In genomic region chr6:3751019-3751729, GRCh38 we compare ENCODE assay signal across 8 cellular contexts. TPM values are rescaled to one million over a fixed set of nuclear protein-coding genes. Genes with fewer than 3 reads are reported as not detected.
DNase-seq lines count a peak whose midpoint lies in the region; ATAC-seq and TF ChIP-seq lines count a peak whose summit lies in the region.

PXDC1 (minus strand) TSS chr6:3751713; CDS start chr6:3751531, 182 bp downstream.

- H3K9ac ChIP-seq in HUES6 (ENCODE audit: low read length) = peak within 1 kb of the TSS; percentile 74

- H3K9me3 ChIP-seq in HUES6 (ENCODE audit: control insufficient read depth, insufficient read depth, low read depth, low read length) = no peaks in the 10 kb centered on the region
- H3K9me3 ChIP-seq in right atrium auricular region = no peaks in the 10 kb centered on the region

- no peak for DNase-seq in activated naive CD8-positive, alpha-beta T cell treated with anti-CD3 and anti-CD28 coated beads for 36 hours
- DNase-seq in right atrium auricular region (ENCODE audit: low spot score) = no peak
- DNase-seq in renal cortical epithelial cell (ENCODE audit: low read depth) = no peak
- DNase-seq in NCI-H1092 treated with DMSO at 0.1 percent for 48 hours (lab: John Stamatoyannopoulos, UW) = no peak
- no peak for DNase-seq in DMS114 treated with DMSO at 0.1 percent for 48 hours (lab: John Stamatoyannopoulos, UW; ENCODE audit: unreplicated experiment)

- peaks cover 48% of the 10 kb centered on the region for H3K27me3 Mint-ChIP-seq in activated naive CD8-positive, alpha-beta T cell treated with anti-CD3 and anti-CD28 coated beads for 36 hours

- H3K27ac ChIP-seq in ACC112 (ENCODE audit: low read depth, low read length) = peak within 1 kb of the TSS; percentile 89
- no peak within 1 kb of the TSS; the same call in 1 of the 2 replicates for H3K27ac ChIP-seq in HUES6 (ENCODE audit: low read depth, low read length)
- H3K27ac ChIP-seq in right atrium auricular region = peak within 1 kb of the TSS; percentile 97 to 99

- H2AFZ ChIP-seq in ACC112 (ENCODE audit: low read length, unreplicated experiment) = peak within 1 kb of the TSS; percentile 40

- H3K36me3 ChIP-seq in ACC112 (ENCODE audit: insufficient read depth, low read length) = no peaks in the 10 kb centered on the region
- H3K36me3 ChIP-seq in HUES6 (ENCODE audit: control insufficient read depth, insufficient read depth, low read length) = no peaks in the 10 kb centered on the region
- no peaks in the 10 kb centered on the region for H3K36me3 ChIP-seq in right atrium auricular region

- no peak within 1 kb of the TSS for H3K27ac Mint-ChIP-seq in activated naive CD8-positive, alpha-beta T cell treated with anti-CD3 and anti-CD28 coated beads for 36 hours

- H3K4me1 Mint-ChIP-seq in activated naive CD8-positive, alpha-beta T cell treated with anti-CD3 and anti-CD28 coated beads for 36 hours = peaks cover 2% of the 10 kb centered on the region

- TF ChIP-seq CTCF in right atrium auricular region (IDR thresholded peaks at IDR 0.05) = no peak

- H3K79me2 ChIP-seq in ACC112 (ENCODE audit: control insufficient read depth, insufficient read depth, low read length, unreplicated experiment) = peaks cover 57% of the 10 kb centered on the region

- peak; percentile 9 for ATAC-seq in GM19043 (IDR thresholded peaks at IDR 0.05; ENCODE audit: low read depth, unreplicated experiment)

- H3K4me1 ChIP-seq in ACC112 (ENCODE audit: control insufficient read depth, insufficient read depth, low read length, unreplicated experiment) = peaks cover 33% of the 10 kb centered on the region
- peaks cover 33% of the 10 kb centered on the region for H3K4me1 ChIP-seq in HUES6 (ENCODE audit: control insufficient read depth, insufficient read depth, low read length)
- H3K4me1 ChIP-seq in right atrium auricular region = peaks cover 0 to 42% of the 10 kb centered on the region in 2 donors

- peak within 1 kb of the TSS; percentile 50 for H3K4me3 Mint-ChIP-seq in activated naive CD8-positive, alpha-beta T cell treated with anti-CD3 and anti-CD28 coated beads for 36 hours

- no peaks in the 10 kb centered on the region for H3K36me3 Mint-ChIP-seq in activated naive CD8-positive, alpha-beta T cell treated with anti-CD3 and anti-CD28 coated beads for 36 hours

- no peaks in the 10 kb centered on the region for H3K9me3 Mint-ChIP-seq in activated naive CD8-positive, alpha-beta T cell treated with anti-CD3 and anti-CD28 coated beads for 36 hours

- H3K27me3 ChIP-seq in ACC112 (ENCODE audit: insufficient read depth, low read length) (no peaks in the 10 kb centered on the region), HUES6 (ENCODE audit: control insufficient read depth, insufficient read depth, low read length) (peaks cover 47% of the 10 kb centered on the region), right atrium auricular region (no peaks in the 10 kb centered on the region)

- H3K4me3 ChIP-seq in ACC112 (ENCODE audit: low read depth, low read length) = peak within 1 kb of the TSS; percentile 98
- peak within 1 kb of the TSS; percentile 67 for H3K4me3 ChIP-seq in HUES6 (ENCODE audit: low read depth, low read length)
- peak within 1 kb of the TSS; percentile 81 to 96 for H3K4me3 ChIP-seq in right atrium auricular region

RNA-seq across cellular contexts. Expression of gene PXDC1, which starts in this region (rescaled TPM):
- under 1 TPM in 1 of 2 experiments, not detected in 1; 0.18 TPM for total RNA-seq in activated naive CD8-positive, alpha-beta T cell treated with anti-CD3 and anti-CD28 coated beads for 36 hours
- 10 to 100 TPM; 43.5 to 77.2 TPM for total RNA-seq in right atrium auricular region
- total RNA-seq in renal cortical epithelial cell = 29.0 and 62.0 TPM in 2 replicates

Comparison
In these comparisons a context has a peak if more than half of its experiments do, and no peak if none do; other contexts are left out.
1. RNA of gene PXDC1 (total RNA-seq): 43.5 to 77.2 TPM in right atrium auricular region and 29.0 to 62.0 TPM in renal cortical epithelial cell; 0.18 TPM in activated naive CD8-positive, alpha-beta T cell treated with anti-CD3 and anti-CD28 coated beads for 36 hours; every median in the first group is over 10 times any median in the second.
2. Peak in every context shown above with its lines, with median percentiles within 50 percentile points of each other: H3K4me3 ChIP-seq.